ENCODE assay signal across 13 cellular contexts in genomic region chr12:6374781-6375150, GRCh38. TPM values are rescaled to one million over a fixed set of nuclear protein-coding genes. Genes with fewer than 3 reads are reported as not detected.
DNase-seq lines count a peak whose midpoint lies in the region; TF ChIP-seq lines count a peak whose summit lies in the region.
"Had no signal": no experiment of that assay in that cellular context is flagged by ENCODE, and none has a peak within 500 bp of the region (broad histone marks: within the 10 kb centered on the region; RNA-seq: fewer than 3 reads in every experiment).

No MANE protein-coding gene starts in this region.

- H3K4me1 Mint-ChIP-seq in activated CD4-positive, alpha-beta T cell treated with anti-CD3 and anti-CD28 coated beads, Interleukin-2, amount 10 ng/mL, durations not matched to agents 24 days and 14 days = peaks cover 32% of the 10 kb centered on the region
- peaks cover 28% of the 10 kb centered on the region for H3K4me1 Mint-ChIP-seq in type B pancreatic cell (ENCODE audit: unreplicated experiment)

- H3K4me3 Mint-ChIP-seq in activated CD4-positive, alpha-beta T cell treated with anti-CD3 and anti-CD28 coated beads, Interleukin-2, amount 10 ng/mL, durations not matched to agents 24 days and 14 days = no peak overlapping the region
- peak overlapping the region; percentile 86 for H3K4me3 Mint-ChIP-seq in type B pancreatic cell

- H3K36me3 Mint-ChIP-seq in activated CD4-positive, alpha-beta T cell treated with anti-CD3 and anti-CD28 coated beads, Interleukin-2, amount 10 ng/mL, durations not matched to agents 24 days and 14 days (ENCODE audit: low read depth) = no peaks in the 10 kb centered on the region
- H3K36me3 Mint-ChIP-seq in type B pancreatic cell = peaks cover 7% of the 10 kb centered on the region

- no peaks in the 10 kb centered on the region for H3K9me3 Mint-ChIP-seq in activated CD4-positive, alpha-beta T cell treated with anti-CD3 and anti-CD28 coated beads, Interleukin-2, amount 10 ng/mL, durations not matched to agents 24 days and 14 days
- no peaks in the 10 kb centered on the region for H3K9me3 Mint-ChIP-seq in type B pancreatic cell

- H3K27me3 Mint-ChIP-seq in activated CD4-positive, alpha-beta T cell treated with anti-CD3 and anti-CD28 coated beads, Interleukin-2, amount 10 ng/mL, durations not matched to agents 24 days and 14 days = peaks cover 5% of the 10 kb centered on the region
- peaks cover 3% of the 10 kb centered on the region for H3K27me3 Mint-ChIP-seq in type B pancreatic cell

- TF ChIP-seq CTCF in type B pancreatic cell (conservative IDR thresholded peaks at IDR 0.05) = no peak

- intact Hi-C loops in activated CD4-positive, alpha-beta T cell treated with anti-CD3 and anti-CD28 coated beads, Interleukin-2, amount 10 ng/mL, durations not matched to agents 24 days and 14 days (cut with micrococcal nuclease) = no loop called here

- DNase-seq in activated CD4-positive, alpha-beta T cell treated with anti-CD3 and anti-CD28 coated beads, Interleukin-2, amount 10 ng/mL, durations not matched to agents 24 days and 14 days = no peak
- no peak for DNase-seq in activated CD4-positive, alpha-beta T cell treated with anti-CD3 and anti-CD28 coated beads for 4 hours
- DNase-seq in ecto neural progenitor cell (ENCODE audit: low spot score) = peak; percentile 53
- DNase-seq in mesenteric fat pad (ENCODE audit: low spot score) = peak; percentile 75
- no peak for DNase-seq in type B pancreatic cell (ENCODE audit: extremely low spot score, unreplicated experiment)
- DNase-seq in NCI-H2227 (lab: John Stamatoyannopoulos, UW; ENCODE audit: unreplicated experiment) = no peak
- no peak for DNase-seq in NCI-H1417 treated with DMSO at 0.1 percent for 48 hours (lab: John Stamatoyannopoulos, UW)
- DNase-seq in NK-92 (lab: John Stamatoyannopoulos, UW; ENCODE audit: unreplicated experiment) = no peak
- DNase-seq: activated naive CD4-positive, alpha-beta T cell; gastrocnemius medialis; HCEC 1CT; NCI-H446; Right ventricle myocardium superior had no signal

- peak overlapping the region; percentile 31 for H3K27ac Mint-ChIP-seq in activated CD4-positive, alpha-beta T cell treated with anti-CD3 and anti-CD28 coated beads, Interleukin-2, amount 10 ng/mL, durations not matched to agents 24 days and 14 days
- peak overlapping the region; percentile 92 for H3K27ac Mint-ChIP-seq in type B pancreatic cell

RNA-seq across cellular contexts. Expression of gene SCNN1A, which starts 0.6 kb away (rescaled TPM):
- total RNA-seq in activated CD4-positive, alpha-beta T cell treated with anti-CD3 and anti-CD28 coated beads, Interleukin-2, amount 10 ng/mL, durations not matched to agents 24 days and 14 days = not detected in 2 replicates
- total RNA-seq in mesenteric fat pad (3.3 TPM), type B pancreatic cell (ENCODE audit: low replicate concordance) (29.2 and 72.7 TPM in 2 replicates)
- total RNA-seq: Right ventricle myocardium superior had no signal

RNA-seq across cellular contexts. Expression of gene LTBR, which starts 9.2 kb away (rescaled TPM):
- total RNA-seq in activated CD4-positive, alpha-beta T cell treated with anti-CD3 and anti-CD28 coated beads, Interleukin-2, amount 10 ng/mL, durations not matched to agents 24 days and 14 days = 1.7 and 2.1 TPM in 2 replicates
- 161 TPM for total RNA-seq in mesenteric fat pad
- 18.5 and 98.5 TPM in 2 replicates for total RNA-seq in type B pancreatic cell (ENCODE audit: low replicate concordance)

RNA-seq across cellular contexts. Expression of gene TNFRSF1A, which starts 32.9 kb away (rescaled TPM):
- total RNA-seq in activated CD4-positive, alpha-beta T cell treated with anti-CD3 and anti-CD28 coated beads, Interleukin-2, amount 10 ng/mL, durations not matched to agents 24 days and 14 days = 52.7 and 54.4 TPM in 2 replicates
- total RNA-seq in mesenteric fat pad = 264 TPM
- 79.1 and 222 TPM in 2 replicates for total RNA-seq in type B pancreatic cell (ENCODE audit: low replicate concordance)

Comparison
In these comparisons a context has a peak if more than half of its experiments do, and no peak if none do; other contexts are left out.
1. DNase-seq: peak in ecto neural progenitor cell (single experiment) and mesenteric fat pad (single experiment); none in activated CD4-positive, alpha-beta T cell treated with anti-CD3 and anti-CD28 coated beads, Interleukin-2, amount 10 ng/mL, durations not matched to agents 24 days and 14 days (single experiment), activated CD4-positive, alpha-beta T cell treated with anti-CD3 and anti-CD28 coated beads for 4 hours (0 of 2), type B pancreatic cell (single experiment), NCI-H2227 (single experiment), NCI-H1417 treated with DMSO at 0.1 percent for 48 hours (single experiment) and NK-92 (single experiment).